1 cellular context compared by ENCODE assay signal in the genomic region with DNA sequence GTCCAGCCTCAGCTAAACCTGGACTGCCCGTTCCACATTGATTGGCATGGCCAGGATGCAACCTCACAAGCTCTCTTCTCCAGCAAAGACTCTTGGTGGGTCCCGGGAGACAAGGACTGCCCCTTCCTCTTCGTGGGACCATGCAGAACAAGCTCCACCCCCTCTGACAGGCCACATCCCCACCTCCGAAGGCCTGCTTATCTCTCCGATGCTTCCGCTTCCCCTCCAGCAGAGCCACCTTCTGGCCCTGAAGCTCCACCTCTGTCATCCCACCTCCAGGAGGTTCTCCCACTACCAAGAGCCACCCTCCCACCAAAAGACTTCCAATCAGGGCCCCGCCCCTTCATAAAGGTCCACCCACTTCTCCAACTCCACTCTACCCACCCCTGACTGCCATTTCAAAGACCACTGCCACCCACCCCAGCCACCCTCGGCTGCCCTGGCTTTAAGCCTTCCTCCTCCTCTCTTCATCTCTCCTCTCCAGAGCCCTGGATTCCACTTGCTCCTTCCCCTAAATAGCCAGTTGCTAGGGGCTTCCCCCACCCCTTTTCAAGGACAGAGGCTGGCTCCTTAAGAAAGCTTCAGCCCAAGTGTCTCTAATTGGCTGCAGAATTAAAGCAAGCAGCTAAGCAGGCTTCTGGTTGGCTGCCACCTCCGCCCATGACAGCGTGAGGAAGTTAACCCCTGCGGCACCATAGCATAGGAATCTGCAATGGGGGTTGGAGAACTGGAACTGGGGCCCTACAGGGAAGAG.
TF ChIP-seq lines count a peak whose summit lies in the region.

No MANE protein-coding gene starts in this region.

TF ChIP-seq in K562, 482 proteins besides CTCF, POLR2A, EP300 and RAD21 (continued from another document and continues in another):
- TF ChIP-seq THRA (IDR thresholded peaks at IDR 0.05) (no peak), HES1 (IDR thresholded peaks at IDR 0.05; ENCODE audit: low read depth) (no peak), RFX1 (IDR thresholded peaks at IDR 0.05) (peak; percentile 76), KDM1A (IDR thresholded peaks at IDR 0.05) (no peak), ZNF586 (CRISPR knock-in tag; conservative IDR thresholded peaks at IDR 0.05) (no peak), CBX3 (IDR thresholded peaks at IDR 0.05; ENCODE audit: borderline replicate concordance in 1 of 2, low read length in 2 of 2) (no peak; a peak in 1 of 3 replicates), MBD2 (IDR thresholded peaks at IDR 0.05; ENCODE audit: borderline replicate concordance, low read depth) (no peak), HDAC6 (IDR thresholded peaks at IDR 0.05; ENCODE audit: low read depth, low read length) (no peak), PYGO2 (tag; IDR thresholded peaks at IDR 0.05) (no peak), ZNF445 (CRISPR knock-in tag; IDR thresholded peaks at IDR 0.05; ENCODE audit: low read depth) (no peak), CHD2 (IDR thresholded peaks at IDR 0.05; ENCODE audit: low read depth, low read length) (peak; percentile 62), DNMT1 (IDR thresholded peaks at IDR 0.05) (0 out of 2 replicates have a peak, but pooled peaks have one; percentile 42), SMARCA5 (IDR thresholded peaks at IDR 0.05) (peak; percentile 85), LCOR (CRISPR knock-in tag; IDR thresholded peaks at IDR 0.05) (no peak; the same call in 1 of the 2 replicates), C11orf30 (IDR thresholded peaks at IDR 0.05; ENCODE audit: low read depth) (no peak), ZNF766 (CRISPR knock-in tag; conservative IDR thresholded peaks at IDR 0.05) (no peak), TCFL5 (CRISPR knock-in tag; conservative IDR thresholded peaks at IDR 0.05) (no peak), CBX5 (IDR thresholded peaks at IDR 0.05; ENCODE audit: borderline replicate concordance, low read depth) (no peak), RBM15 (IDR thresholded peaks at IDR 0.05; ENCODE audit: insufficient read depth, low read length) (no peak), BDP1 (IDR thresholded peaks at IDR 0.05; ENCODE audit: insufficient read depth, insufficient read length) (no peak), PKNOX1 (IDR thresholded peaks at IDR 0.05) (peak; percentile 92), STAT6 (CRISPR knock-in tag; IDR thresholded peaks at IDR 0.05) (no peak), SMAD1 (IDR thresholded peaks at IDR 0.05; ENCODE audit: low read depth, low read length, partially characterized antibody) (no peak), ARID2 (IDR thresholded peaks at IDR 0.05) (no peak), NFXL1 (CRISPR knock-in tag; IDR thresholded peaks at IDR 0.05) (no peak), PRPF4 (IDR thresholded peaks at IDR 0.05; ENCODE audit: insufficient read depth, low read depth, low read length, poor library complexity, severe bottlenecking) (no peak), MCM7 (IDR thresholded peaks at IDR 0.05) (no peak), SP1 (CRISPR knock-in tag; IDR thresholded peaks at IDR 0.05) (no peak), ASH1L (IDR thresholded peaks at IDR 0.05; ENCODE audit: borderline replicate concordance, low read depth, partially characterized antibody) (peak; percentile 84), ZNF408 (CRISPR knock-in tag; IDR thresholded peaks at IDR 0.05; ENCODE audit: low read depth) (no peak), USF2 (CRISPR knock-in tag; IDR thresholded peaks at IDR 0.05) (no peak), HCFC1 (IDR thresholded peaks at IDR 0.05; ENCODE audit: low read depth, low read length) (no peak), ZBED1 (IDR thresholded peaks at IDR 0.05) (no peak), CBX1 (IDR thresholded peaks at IDR 0.05; ENCODE audit: low read depth) (no peak), ETV5 (CRISPR knock-in tag; IDR thresholded peaks at IDR 0.05; ENCODE audit: low read depth) (peak; percentile 87), ADNP (tag; IDR thresholded peaks at IDR 0.05) (no peak), ZNF668 (CRISPR knock-in tag; IDR thresholded peaks at IDR 0.05) (no peak), ZNF24 (IDR thresholded peaks at IDR 0.05) (no peak)
- TF ChIP-seq, protein P1, sequence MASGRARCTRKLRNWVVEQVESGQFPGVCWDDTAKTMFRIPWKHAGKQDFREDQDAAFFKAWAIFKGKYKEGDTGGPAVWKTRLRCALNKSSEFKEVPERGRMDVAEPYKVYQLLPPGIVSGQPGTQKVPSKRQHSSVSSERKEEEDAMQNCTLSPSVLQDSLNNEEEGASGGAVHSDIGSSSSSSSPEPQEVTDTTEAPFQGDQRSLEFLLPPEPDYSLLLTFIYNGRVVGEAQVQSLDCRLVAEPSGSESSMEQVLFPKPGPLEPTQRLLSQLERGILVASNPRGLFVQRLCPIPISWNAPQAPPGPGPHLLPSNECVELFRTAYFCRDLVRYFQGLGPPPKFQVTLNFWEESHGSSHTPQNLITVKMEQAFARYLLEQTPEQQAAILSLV (tag; IDR thresholded peaks at IDR 0.05), result no peak
- TF ChIP-seq, protein P2, sequence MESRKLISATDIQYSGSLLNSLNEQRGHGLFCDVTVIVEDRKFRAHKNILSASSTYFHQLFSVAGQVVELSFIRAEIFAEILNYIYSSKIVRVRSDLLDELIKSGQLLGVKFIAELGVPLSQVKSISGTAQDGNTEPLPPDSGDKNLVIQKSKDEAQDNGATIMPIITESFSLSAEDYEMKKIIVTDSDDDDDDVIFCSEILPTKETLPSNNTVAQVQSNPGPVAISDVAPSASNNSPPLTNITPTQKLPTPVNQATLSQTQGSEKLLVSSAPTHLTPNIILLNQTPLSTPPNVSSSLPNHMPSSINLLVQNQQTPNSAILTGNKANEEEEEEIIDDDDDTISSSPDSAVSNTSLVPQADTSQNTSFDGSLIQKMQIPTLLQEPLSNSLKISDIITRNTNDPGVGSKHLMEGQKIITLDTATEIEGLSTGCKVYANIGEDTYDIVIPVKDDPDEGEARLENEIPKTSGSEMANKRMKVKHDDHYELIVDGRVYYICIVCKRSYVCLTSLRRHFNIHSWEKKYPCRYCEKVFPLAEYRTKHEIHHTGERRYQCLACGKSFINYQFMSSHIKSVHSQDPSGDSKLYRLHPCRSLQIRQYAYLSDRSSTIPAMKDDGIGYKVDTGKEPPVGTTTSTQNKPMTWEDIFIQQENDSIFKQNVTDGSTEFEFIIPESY (CRISPR knock-in tag; IDR thresholded peaks at IDR 0.05), result no peak
- TF ChIP-seq, protein P3, sequence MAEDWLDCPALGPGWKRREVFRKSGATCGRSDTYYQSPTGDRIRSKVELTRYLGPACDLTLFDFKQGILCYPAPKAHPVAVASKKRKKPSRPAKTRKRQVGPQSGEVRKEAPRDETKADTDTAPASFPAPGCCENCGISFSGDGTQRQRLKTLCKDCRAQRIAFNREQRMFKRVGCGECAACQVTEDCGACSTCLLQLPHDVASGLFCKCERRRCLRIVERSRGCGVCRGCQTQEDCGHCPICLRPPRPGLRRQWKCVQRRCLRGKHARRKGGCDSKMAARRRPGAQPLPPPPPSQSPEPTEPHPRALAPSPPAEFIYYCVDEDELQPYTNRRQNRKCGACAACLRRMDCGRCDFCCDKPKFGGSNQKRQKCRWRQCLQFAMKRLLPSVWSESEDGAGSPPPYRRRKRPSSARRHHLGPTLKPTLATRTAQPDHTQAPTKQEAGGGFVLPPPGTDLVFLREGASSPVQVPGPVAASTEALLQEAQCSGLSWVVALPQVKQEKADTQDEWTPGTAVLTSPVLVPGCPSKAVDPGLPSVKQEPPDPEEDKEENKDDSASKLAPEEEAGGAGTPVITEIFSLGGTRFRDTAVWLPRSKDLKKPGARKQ (CRISPR knock-in tag; IDR thresholded peaks at IDR 0.05), result no peak
- TF ChIP-seq, protein P4, sequence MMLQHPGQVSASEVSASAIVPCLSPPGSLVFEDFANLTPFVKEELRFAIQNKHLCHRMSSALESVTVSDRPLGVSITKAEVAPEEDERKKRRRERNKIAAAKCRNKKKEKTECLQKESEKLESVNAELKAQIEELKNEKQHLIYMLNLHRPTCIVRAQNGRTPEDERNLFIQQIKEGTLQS (IDR thresholded peaks at IDR 0.05), result no peak
- TF ChIP-seq, protein P4 (CRISPR knock-in tag; conservative IDR thresholded peaks at IDR 0.05), result no peak
